ENCODE assay signal across 1 cellular context in the genomic region with DNA sequence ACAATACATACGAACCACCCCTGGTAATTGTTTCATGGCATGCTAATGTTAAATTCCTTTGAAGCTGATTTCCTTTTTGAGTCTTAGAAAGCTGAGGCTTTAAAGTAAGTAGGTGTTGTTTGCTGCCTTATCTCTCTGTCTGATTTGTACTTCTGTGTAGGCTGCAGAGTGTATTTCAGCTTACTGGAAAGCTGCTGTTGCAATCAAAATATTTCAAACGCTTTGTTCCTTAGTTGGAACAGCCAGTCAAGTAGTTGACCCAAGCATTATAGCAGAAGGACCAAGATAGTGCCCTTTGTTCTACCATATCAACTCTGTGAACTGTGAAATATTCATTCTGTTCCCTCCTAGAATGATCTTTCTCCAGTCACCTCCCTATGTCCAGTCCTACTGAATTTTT.
TF ChIP-seq lines count a peak whose summit lies in the region.

No MANE protein-coding gene starts in this region.

TF ChIP-seq in HepG2, 621 proteins besides CTCF, POLR2A, EP300 and RAD21 (continued from another document):
- TF ChIP-seq SOX13 (IDR thresholded peaks at IDR 0.05) (peak; percentile 62; the same call in 1 of the 2 replicates), SOX13 (CRISPR knock-in tag; conservative IDR thresholded peaks at IDR 0.05 in 1 of 2, IDR thresholded peaks at IDR 0.05 in 1 of 2) (peak in 1 of 2 experiments; percentile 95; a peak in 2 of 4 replicates), THYN1 (CRISPR knock-in tag; IDR thresholded peaks at IDR 0.05; ENCODE audit: borderline replicate concordance, low read depth) (no peak), CREM (IDR thresholded peaks at IDR 0.05) (peak; percentile 45; the same call in 1 of the 2 replicates), CREM (CRISPR knock-in tag; IDR thresholded peaks at IDR 0.05) (no peak), CEBPG (CRISPR knock-in tag; IDR thresholded peaks at IDR 0.05) (peak; percentile 69), RARA (CRISPR knock-in tag; IDR thresholded peaks at IDR 0.05) (peak; percentile 24; the same call in 1 of the 2 replicates), GATA4 (IDR thresholded peaks at IDR 0.05; ENCODE audit: borderline replicate concordance, low read depth) (peak; percentile 26; the same call in 1 of the 2 replicates), ZNF331 (CRISPR knock-in tag; IDR thresholded peaks at IDR 0.05) (0 out of 2 replicates have a peak, but pooled peaks have one; percentile 10), SIX4 (CRISPR knock-in tag; IDR thresholded peaks at IDR 0.05) (no peak), HMGA1 (CRISPR knock-in tag; conservative IDR thresholded peaks at IDR 0.05) (no peak), GATAD2A (CRISPR knock-in tag; IDR thresholded peaks at IDR 0.05) (peak; percentile 52), FOXP1 (IDR thresholded peaks at IDR 0.05) (no peak), FOXP1 (CRISPR knock-in tag; IDR thresholded peaks at IDR 0.05) (peak; percentile 40; the same call in 1 of the 2 replicates), HMG20A (CRISPR knock-in tag; IDR thresholded peaks at IDR 0.05; ENCODE audit: borderline replicate concordance) (peak; percentile 43; the same call in 1 of the 2 replicates), ZNF354B (CRISPR knock-in tag; IDR thresholded peaks at IDR 0.05) (no peak), HNF4A (CRISPR knock-in tag; IDR thresholded peaks at IDR 0.05) (peak; percentile 49), SOX5 (CRISPR knock-in tag; IDR thresholded peaks at IDR 0.05; ENCODE audit: borderline replicate concordance) (peak; percentile 75; the same call in 1 of the 2 replicates), KDM2A (CRISPR knock-in tag; IDR thresholded peaks at IDR 0.05; ENCODE audit: borderline replicate concordance, low read depth) (no peak), SRY (CRISPR knock-in tag; IDR thresholded peaks at IDR 0.05) (no peak), CEBPB (IDR thresholded peaks at IDR 0.05; ENCODE audit: borderline replicate concordance, low read depth, low read length) (peak; percentile 67; the same call in 1 of the 2 replicates), FOXA3 (CRISPR knock-in tag; IDR thresholded peaks at IDR 0.05) (0 out of 2 replicates have a peak, but pooled peaks have one; percentile 8), FOXA1 (IDR thresholded peaks at IDR 0.05) (no peak), FOXA1 (CRISPR knock-in tag; IDR thresholded peaks at IDR 0.05) (peak; percentile 70), MIER3 (CRISPR knock-in tag; IDR thresholded peaks at IDR 0.05; ENCODE audit: borderline replicate concordance) (no peak), HMG20B (CRISPR knock-in tag; conservative IDR thresholded peaks at IDR 0.05) (0 out of 2 replicates have a peak, but pooled peaks have one; percentile 51), ZNF431 (CRISPR knock-in tag; IDR thresholded peaks at IDR 0.05; ENCODE audit: borderline replicate concordance, low read depth) (no peak), BCL6 (CRISPR knock-in tag; IDR thresholded peaks at IDR 0.05) (peak; percentile 96), JARID2 (CRISPR knock-in tag; IDR thresholded peaks at IDR 0.05; ENCODE audit: insufficient replicate concordance) (no peak), RXRB (CRISPR knock-in tag; IDR thresholded peaks at IDR 0.05; ENCODE audit: borderline replicate concordance) (0 out of 2 replicates have a peak, but pooled peaks have one; percentile 26), CREB1 (IDR thresholded peaks at IDR 0.05) (no peak), CREB1 (CRISPR knock-in tag; IDR thresholded peaks at IDR 0.05) (no peak)
- TF ChIP-seq, protein P1, sequence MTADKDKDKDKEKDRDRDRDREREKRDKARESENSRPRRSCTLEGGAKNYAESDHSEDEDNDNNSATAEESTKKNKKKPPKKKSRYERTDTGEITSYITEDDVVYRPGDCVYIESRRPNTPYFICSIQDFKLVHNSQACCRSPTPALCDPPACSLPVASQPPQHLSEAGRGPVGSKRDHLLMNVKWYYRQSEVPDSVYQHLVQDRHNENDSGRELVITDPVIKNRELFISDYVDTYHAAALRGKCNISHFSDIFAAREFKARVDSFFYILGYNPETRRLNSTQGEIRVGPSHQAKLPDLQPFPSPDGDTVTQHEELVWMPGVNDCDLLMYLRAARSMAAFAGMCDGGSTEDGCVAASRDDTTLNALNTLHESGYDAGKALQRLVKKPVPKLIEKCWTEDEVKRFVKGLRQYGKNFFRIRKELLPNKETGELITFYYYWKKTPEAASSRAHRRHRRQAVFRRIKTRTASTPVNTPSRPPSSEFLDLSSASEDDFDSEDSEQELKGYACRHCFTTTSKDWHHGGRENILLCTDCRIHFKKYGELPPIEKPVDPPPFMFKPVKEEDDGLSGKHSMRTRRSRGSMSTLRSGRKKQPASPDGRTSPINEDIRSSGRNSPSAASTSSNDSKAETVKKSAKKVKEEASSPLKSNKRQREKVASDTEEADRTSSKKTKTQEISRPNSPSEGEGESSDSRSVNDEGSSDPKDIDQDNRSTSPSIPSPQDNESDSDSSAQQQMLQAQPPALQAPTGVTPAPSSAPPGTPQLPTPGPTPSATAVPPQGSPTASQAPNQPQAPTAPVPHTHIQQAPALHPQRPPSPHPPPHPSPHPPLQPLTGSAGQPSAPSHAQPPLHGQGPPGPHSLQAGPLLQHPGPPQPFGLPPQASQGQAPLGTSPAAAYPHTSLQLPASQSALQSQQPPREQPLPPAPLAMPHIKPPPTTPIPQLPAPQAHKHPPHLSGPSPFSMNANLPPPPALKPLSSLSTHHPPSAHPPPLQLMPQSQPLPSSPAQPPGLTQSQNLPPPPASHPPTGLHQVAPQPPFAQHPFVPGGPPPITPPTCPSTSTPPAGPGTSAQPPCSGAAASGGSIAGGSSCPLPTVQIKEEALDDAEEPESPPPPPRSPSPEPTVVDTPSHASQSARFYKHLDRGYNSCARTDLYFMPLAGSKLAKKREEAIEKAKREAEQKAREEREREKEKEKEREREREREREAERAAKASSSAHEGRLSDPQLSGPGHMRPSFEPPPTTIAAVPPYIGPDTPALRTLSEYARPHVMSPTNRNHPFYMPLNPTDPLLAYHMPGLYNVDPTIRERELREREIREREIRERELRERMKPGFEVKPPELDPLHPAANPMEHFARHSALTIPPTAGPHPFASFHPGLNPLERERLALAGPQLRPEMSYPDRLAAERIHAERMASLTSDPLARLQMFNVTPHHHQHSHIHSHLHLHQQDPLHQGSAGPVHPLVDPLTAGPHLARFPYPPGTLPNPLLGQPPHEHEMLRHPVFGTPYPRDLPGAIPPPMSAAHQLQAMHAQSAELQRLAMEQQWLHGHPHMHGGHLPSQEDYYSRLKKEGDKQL (CRISPR knock-in tag; IDR thresholded peaks at IDR 0.05; ENCODE audit: low read depth), result no peak
- TF ChIP-seq, protein P2, sequence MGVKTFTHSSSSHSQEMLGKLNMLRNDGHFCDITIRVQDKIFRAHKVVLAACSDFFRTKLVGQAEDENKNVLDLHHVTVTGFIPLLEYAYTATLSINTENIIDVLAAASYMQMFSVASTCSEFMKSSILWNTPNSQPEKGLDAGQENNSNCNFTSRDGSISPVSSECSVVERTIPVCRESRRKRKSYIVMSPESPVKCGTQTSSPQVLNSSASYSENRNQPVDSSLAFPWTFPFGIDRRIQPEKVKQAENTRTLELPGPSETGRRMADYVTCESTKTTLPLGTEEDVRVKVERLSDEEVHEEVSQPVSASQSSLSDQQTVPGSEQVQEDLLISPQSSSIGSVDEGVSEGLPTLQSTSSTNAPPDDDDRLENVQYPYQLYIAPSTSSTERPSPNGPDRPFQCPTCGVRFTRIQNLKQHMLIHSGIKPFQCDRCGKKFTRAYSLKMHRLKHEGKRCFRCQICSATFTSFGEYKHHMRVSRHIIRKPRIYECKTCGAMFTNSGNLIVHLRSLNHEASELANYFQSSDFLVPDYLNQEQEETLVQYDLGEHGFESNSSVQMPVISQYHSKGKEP (CRISPR knock-in tag; IDR thresholded peaks at IDR 0.05), result no peak
- TF ChIP-seq, protein P3, sequence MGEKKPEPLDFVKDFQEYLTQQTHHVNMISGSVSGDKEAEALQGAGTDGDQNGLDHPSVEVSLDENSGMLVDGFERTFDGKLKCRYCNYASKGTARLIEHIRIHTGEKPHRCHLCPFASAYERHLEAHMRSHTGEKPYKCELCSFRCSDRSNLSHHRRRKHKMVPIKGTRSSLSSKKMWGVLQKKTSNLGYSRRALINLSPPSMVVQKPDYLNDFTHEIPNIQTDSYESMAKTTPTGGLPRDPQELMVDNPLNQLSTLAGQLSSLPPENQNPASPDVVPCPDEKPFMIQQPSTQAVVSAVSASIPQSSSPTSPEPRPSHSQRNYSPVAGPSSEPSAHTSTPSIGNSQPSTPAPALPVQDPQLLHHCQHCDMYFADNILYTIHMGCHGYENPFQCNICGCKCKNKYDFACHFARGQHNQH (CRISPR knock-in tag; IDR thresholded peaks at IDR 0.05), result no peak
- TF ChIP-seq, protein P4, sequence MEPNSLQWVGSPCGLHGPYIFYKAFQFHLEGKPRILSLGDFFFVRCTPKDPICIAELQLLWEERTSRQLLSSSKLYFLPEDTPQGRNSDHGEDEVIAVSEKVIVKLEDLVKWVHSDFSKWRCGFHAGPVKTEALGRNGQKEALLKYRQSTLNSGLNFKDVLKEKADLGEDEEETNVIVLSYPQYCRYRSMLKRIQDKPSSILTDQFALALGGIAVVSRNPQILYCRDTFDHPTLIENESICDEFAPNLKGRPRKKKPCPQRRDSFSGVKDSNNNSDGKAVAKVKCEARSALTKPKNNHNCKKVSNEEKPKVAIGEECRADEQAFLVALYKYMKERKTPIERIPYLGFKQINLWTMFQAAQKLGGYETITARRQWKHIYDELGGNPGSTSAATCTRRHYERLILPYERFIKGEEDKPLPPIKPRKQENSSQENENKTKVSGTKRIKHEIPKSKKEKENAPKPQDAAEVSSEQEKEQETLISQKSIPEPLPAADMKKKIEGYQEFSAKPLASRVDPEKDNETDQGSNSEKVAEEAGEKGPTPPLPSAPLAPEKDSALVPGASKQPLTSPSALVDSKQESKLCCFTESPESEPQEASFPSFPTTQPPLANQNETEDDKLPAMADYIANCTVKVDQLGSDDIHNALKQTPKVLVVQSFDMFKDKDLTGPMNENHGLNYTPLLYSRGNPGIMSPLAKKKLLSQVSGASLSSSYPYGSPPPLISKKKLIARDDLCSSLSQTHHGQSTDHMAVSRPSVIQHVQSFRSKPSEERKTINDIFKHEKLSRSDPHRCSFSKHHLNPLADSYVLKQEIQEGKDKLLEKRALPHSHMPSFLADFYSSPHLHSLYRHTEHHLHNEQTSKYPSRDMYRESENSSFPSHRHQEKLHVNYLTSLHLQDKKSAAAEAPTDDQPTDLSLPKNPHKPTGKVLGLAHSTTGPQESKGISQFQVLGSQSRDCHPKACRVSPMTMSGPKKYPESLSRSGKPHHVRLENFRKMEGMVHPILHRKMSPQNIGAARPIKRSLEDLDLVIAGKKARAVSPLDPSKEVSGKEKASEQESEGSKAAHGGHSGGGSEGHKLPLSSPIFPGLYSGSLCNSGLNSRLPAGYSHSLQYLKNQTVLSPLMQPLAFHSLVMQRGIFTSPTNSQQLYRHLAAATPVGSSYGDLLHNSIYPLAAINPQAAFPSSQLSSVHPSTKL (CRISPR knock-in tag; IDR thresholded peaks at IDR 0.05), result peak; percentile 65
- TF ChIP-seq, protein P5, sequence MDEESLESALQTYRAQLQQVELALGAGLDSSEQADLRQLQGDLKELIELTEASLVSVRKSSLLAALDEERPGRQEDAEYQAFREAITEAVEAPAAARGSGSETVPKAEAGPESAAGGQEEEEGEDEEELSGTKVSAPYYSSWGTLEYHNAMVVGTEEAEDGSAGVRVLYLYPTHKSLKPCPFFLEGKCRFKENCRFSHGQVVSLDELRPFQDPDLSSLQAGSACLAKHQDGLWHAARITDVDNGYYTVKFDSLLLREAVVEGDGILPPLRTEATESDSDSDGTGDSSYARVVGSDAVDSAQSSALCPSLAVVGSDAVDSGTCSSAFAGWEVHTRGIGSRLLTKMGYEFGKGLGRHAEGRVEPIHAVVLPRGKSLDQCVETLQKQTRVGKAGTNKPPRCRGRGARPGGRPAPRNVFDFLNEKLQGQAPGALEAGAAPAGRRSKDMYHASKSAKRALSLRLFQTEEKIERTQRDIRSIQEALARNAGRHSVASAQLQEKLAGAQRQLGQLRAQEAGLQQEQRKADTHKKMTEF (CRISPR knock-in tag; IDR thresholded peaks at IDR 0.05), result peak; percentile 37; the same call in 1 of the 2 replicates
- TF ChIP-seq, protein P6, sequence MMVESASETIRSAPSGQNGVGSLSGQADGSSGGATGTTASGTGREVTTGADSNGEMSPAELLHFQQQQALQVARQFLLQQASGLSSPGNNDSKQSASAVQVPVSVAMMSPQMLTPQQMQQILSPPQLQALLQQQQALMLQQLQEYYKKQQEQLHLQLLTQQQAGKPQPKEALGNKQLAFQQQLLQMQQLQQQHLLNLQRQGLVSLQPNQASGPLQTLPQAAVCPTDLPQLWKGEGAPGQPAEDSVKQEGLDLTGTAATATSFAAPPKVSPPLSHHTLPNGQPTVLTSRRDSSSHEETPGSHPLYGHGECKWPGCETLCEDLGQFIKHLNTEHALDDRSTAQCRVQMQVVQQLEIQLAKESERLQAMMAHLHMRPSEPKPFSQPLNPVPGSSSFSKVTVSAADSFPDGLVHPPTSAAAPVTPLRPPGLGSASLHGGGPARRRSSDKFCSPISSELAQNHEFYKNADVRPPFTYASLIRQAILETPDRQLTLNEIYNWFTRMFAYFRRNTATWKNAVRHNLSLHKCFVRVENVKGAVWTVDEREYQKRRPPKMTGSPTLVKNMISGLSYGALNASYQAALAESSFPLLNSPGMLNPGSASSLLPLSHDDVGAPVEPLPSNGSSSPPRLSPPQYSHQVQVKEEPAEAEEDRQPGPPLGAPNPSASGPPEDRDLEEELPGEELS (CRISPR knock-in tag; IDR thresholded peaks at IDR 0.05), result no peak
- TF ChIP-seq, protein P7, sequence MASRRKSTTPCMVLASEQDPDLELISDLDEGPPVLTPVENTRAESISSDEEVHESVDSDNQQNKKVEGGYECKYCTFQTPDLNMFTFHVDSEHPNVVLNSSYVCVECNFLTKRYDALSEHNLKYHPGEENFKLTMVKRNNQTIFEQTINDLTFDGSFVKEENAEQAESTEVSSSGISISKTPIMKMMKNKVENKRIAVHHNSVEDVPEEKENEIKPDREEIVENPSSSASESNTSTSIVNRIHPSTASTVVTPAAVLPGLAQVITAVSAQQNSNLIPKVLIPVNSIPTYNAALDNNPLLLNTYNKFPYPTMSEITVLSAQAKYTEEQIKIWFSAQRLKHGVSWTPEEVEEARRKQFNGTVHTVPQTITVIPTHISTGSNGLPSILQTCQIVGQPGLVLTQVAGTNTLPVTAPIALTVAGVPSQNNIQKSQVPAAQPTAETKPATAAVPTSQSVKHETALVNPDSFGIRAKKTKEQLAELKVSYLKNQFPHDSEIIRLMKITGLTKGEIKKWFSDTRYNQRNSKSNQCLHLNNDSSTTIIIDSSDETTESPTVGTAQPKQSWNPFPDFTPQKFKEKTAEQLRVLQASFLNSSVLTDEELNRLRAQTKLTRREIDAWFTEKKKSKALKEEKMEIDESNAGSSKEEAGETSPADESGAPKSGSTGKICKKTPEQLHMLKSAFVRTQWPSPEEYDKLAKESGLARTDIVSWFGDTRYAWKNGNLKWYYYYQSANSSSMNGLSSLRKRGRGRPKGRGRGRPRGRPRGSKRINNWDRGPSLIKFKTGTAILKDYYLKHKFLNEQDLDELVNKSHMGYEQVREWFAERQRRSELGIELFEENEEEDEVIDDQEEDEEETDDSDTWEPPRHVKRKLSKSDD (CRISPR knock-in tag; IDR thresholded peaks at IDR 0.05; ENCODE audit: low read depth), result no peak
